In genomic region chrX:140057001-140057411, GRCh38 we compare ENCODE assay signal across 8 cellular contexts.
A peak's percentile ranks its signal among the peaks of the same experiment; 100 is the strongest.
DNase-seq lines count a peak whose midpoint lies in the region; ATAC-seq and TF ChIP-seq lines count a peak whose summit lies in the region.

No MANE protein-coding gene starts in this region.

- DNase-seq in NCI-H345 (lab: John Stamatoyannopoulos, UW) (peak; percentile 20), middle frontal gyrus (ENCODE audit: extremely low spot score, low spot score) (peak; percentile 14)
- DNase-seq in activated CD4-positive, alpha-beta memory T cell treated with anti-CD3 and anti-CD28 coated beads, Interleukin-2, amount 10 ng/mL, durations not matched to agents 7 days and 5 days: peak; percentile 53
- peak; percentile 1 to 7 (median 3) for DNase-seq in effector memory CD8-positive, alpha-beta T cell
- DNase-seq in stimulated activated CD8-positive, alpha-beta memory T cell treated with anti-CD3 and anti-CD28 coated beads, Interleukin-4, amount 100 ng/mL, for 4 hours (ENCODE audit: low read depth in 2 of 2, low spot score in 1 of 2): peak; percentile 13 to 15

- no peak overlapping the region for H3K27ac ChIP-seq in C4-2B

- no peaks in the 10 kb centered on the region for H3K9me3 Mint-ChIP-seq in activated CD4-positive, alpha-beta memory T cell treated with anti-CD3 and anti-CD28 coated beads, Interleukin-2, amount 10 ng/mL, durations not matched to agents 7 days and 5 days
- no peaks in the 10 kb centered on the region for H3K9me3 Mint-ChIP-seq in effector memory CD8-positive, alpha-beta T cell

- POLR2A ChIA-PET in activated CD4-positive, alpha-beta memory T cell treated with anti-CD3 and anti-CD28 coated beads, Interleukin-2, amount 10 ng/mL, durations not matched to agents 7 days and 5 days (lab: Charles Lee): no interaction called here

- H3K36me3 Mint-ChIP-seq in activated CD4-positive, alpha-beta memory T cell treated with anti-CD3 and anti-CD28 coated beads, Interleukin-2, amount 10 ng/mL, durations not matched to agents 7 days and 5 days (ENCODE audit: low read depth): no peaks in the 10 kb centered on the region
- no peaks in the 10 kb centered on the region for H3K36me3 Mint-ChIP-seq in effector memory CD8-positive, alpha-beta T cell (ENCODE audit: insufficient read depth)

- no peak overlapping the region for H3K27ac Mint-ChIP-seq in activated CD4-positive, alpha-beta memory T cell treated with anti-CD3 and anti-CD28 coated beads, Interleukin-2, amount 10 ng/mL, durations not matched to agents 7 days and 5 days
- H3K27ac Mint-ChIP-seq in effector memory CD8-positive, alpha-beta T cell: no peak overlapping the region

- no peaks in the 10 kb centered on the region for H3K27me3 Mint-ChIP-seq in activated CD4-positive, alpha-beta memory T cell treated with anti-CD3 and anti-CD28 coated beads, Interleukin-2, amount 10 ng/mL, durations not matched to agents 7 days and 5 days
- H3K27me3 Mint-ChIP-seq in effector memory CD8-positive, alpha-beta T cell: no peaks in the 10 kb centered on the region

- ATAC-seq in GM18909 (IDR thresholded peaks at IDR 0.05; ENCODE audit: poor library complexity, unreplicated experiment) (peak; percentile 98), HG03139 (IDR thresholded peaks at IDR 0.05; ENCODE audit: unreplicated experiment) (peak; percentile 96)
- peak; percentile 44 for ATAC-seq in effector memory CD8-positive, alpha-beta T cell (replicated peaks)

- no peak overlapping the region for H3K4me3 Mint-ChIP-seq in activated CD4-positive, alpha-beta memory T cell treated with anti-CD3 and anti-CD28 coated beads, Interleukin-2, amount 10 ng/mL, durations not matched to agents 7 days and 5 days
- H3K4me3 Mint-ChIP-seq in effector memory CD8-positive, alpha-beta T cell: no peak overlapping the region

- CTCF ChIA-PET in activated CD4-positive, alpha-beta memory T cell treated with anti-CD3 and anti-CD28 coated beads, Interleukin-2, amount 10 ng/mL, durations not matched to agents 7 days and 5 days (lab: Charles Lee): interaction anchor here (0.9 to 1.7 kb wide), 2 partner anchors 42 to 84 kb away, joined by 3 to 4 read pairs; no protein-coding TSS in a partner anchor

- peaks cover 2% of the 10 kb centered on the region for H3K4me1 Mint-ChIP-seq in activated CD4-positive, alpha-beta memory T cell treated with anti-CD3 and anti-CD28 coated beads, Interleukin-2, amount 10 ng/mL, durations not matched to agents 7 days and 5 days
- H3K4me1 Mint-ChIP-seq in effector memory CD8-positive, alpha-beta T cell (ENCODE audit: low read depth in 2 of 2): peaks cover 0 to 4% of the 10 kb centered on the region in 2 donors

- TF ChIP-seq CTCF in C4-2B (conservative IDR thresholded peaks at IDR 0.05): peak; percentile 82

Comparison
In these comparisons a context has a peak if more than half of its experiments do, and no peak if none do; other contexts are left out.
1. ATAC-seq: peak in every context shown above with its lines; median percentile 98 in GM18909; 96 in HG03139; 44 in effector memory CD8-positive, alpha-beta T cell.
2. DNase-seq: peak in every context shown above with its lines; median percentile 53 in activated CD4-positive, alpha-beta memory T cell treated with anti-CD3 and anti-CD28 coated beads, Interleukin-2, amount 10 ng/mL, durations not matched to agents 7 days and 5 days; 20 in NCI-H345; 14 in middle frontal gyrus; 14 in stimulated activated CD8-positive, alpha-beta memory T cell treated with anti-CD3 and anti-CD28 coated beads, Interleukin-4, amount 100 ng/mL, for 4 hours; 3 in effector memory CD8-positive, alpha-beta T cell.